ENCODE assay signal across 18 cellular contexts in the genomic region with DNA sequence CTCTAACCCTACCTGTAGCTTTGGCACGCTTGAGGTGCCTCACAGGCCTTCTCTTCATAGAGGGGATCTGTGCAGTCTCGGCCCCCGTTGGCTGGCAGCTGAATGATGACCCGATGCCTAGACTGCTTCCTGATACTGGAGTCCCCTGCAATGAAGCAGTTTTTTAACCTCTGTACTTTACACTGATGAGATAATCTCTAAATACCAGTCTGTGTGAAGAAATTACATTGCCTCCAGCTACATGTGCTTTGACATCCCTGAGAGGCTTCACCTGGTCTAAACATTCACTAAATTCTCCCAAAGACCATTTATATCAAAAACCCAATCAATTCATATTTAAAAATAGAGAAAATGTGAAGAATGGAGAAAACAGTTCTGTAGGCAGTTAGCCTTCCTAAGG.
DNase-seq lines count a peak whose midpoint lies in the region; ATAC-seq, FAIRE-seq and TF ChIP-seq lines count a peak whose summit lies in the region.
"Had no signal": no experiment of that assay in that cellular context is flagged by ENCODE, and none has a peak within 500 bp of the region (broad histone marks: within the 10 kb centered on the region; RNA-seq: fewer than 3 reads in every experiment).

No MANE protein-coding gene starts in this region.

- no peak for TF ChIP-seq EP300 in H1 (IDR thresholded peaks at IDR 0.05; ENCODE audit: borderline replicate concordance in 1 of 2, low read depth in 2 of 2, low read length in 2 of 2)
- no peak for TF ChIP-seq EP300 in transverse colon (IDR thresholded peaks at IDR 0.05; ENCODE audit: low read depth)

- no peak overlapping the region for H2BK12ac ChIP-seq in H1 (ENCODE audit: low read depth, low read length)

- TF ChIP-seq POLR2A in H1 (IDR thresholded peaks at IDR 0.05; ENCODE audit: control extremely low read depth in 1 of 2, low read depth in 2 of 2, low read length in 2 of 2) (no peak), right lobe of liver (IDR thresholded peaks at IDR 0.05) (no peak), spleen (IDR thresholded peaks at IDR 0.05) (no peak), transverse colon (IDR thresholded peaks at IDR 0.05) (no peak)

- TF ChIP-seq RAD21 in H1 (IDR thresholded peaks at IDR 0.05 in 1 of 2, conservative IDR thresholded peaks at IDR 0.05 in 1 of 2; ENCODE audit: low read depth in 2 of 2, low read length in 2 of 2), result no peak

- H3K4me2 ChIP-seq in Loucy (ENCODE audit: low read depth, low read length, poor library complexity, severe bottlenecking) (no peak overlapping the region), H1 (ENCODE audit: insufficient read depth in 1 of 2, low read depth in 2 of 2, low read length in 2 of 2) (no peak overlapping the region)
- H3K4me2 ChIP-seq: BLaER1 treated with 17β-estradiol and CSF1 and Interleukin-3, amounts not matched to agents 10 nM and 100 nM had no signal

- H3K4me1 ChIP-seq in Loucy (ENCODE audit: insufficient read depth, low read length, poor library complexity, severe bottlenecking), result peaks cover 26% of the 10 kb centered on the region
- no peaks in the 10 kb centered on the region for H3K4me1 ChIP-seq in H1 (replicated peaks in 1 of 4; ENCODE audit: control insufficient read depth in 3 of 4, insufficient read depth in 4 of 4, low read length in 3 of 4)
- H3K4me1 ChIP-seq in right lobe of liver, result no peaks in the 10 kb centered on the region
- H3K4me1 ChIP-seq in spleen, result no peaks in the 10 kb centered on the region
- no peaks in the 10 kb centered on the region for H3K4me1 ChIP-seq in transverse colon

- H3K79me2 ChIP-seq in Loucy (ENCODE audit: insufficient read depth, low read length) (no peaks in the 10 kb centered on the region), H1 (ENCODE audit: control insufficient read depth in 1 of 2, insufficient read depth in 2 of 2, low read length in 2 of 2) (no peaks in the 10 kb centered on the region)

- H3K9me3 ChIP-seq in Loucy (ENCODE audit: insufficient read depth, low read depth, low read length), result no peaks in the 10 kb centered on the region
- H3K9me3 ChIP-seq in H1 (ENCODE audit: insufficient read depth in 2 of 2, low read depth in 1 of 2, low read length in 1 of 2), result no peaks in the 10 kb centered on the region
- no peaks in the 10 kb centered on the region for H3K9me3 ChIP-seq in right lobe of liver
- H3K9me3 ChIP-seq in spleen, result no peaks in the 10 kb centered on the region
- H3K9me3 ChIP-seq in transverse colon, result no peaks in the 10 kb centered on the region
- H3K9me3 ChIP-seq: BE2C; BLaER1 treated with 17β-estradiol and CSF1 and Interleukin-3, amounts not matched to agents 10 nM and 100 nM had no signal

- no peaks in the 10 kb centered on the region for H3K9me2 ChIP-seq in Loucy (replicated peaks; ENCODE audit: low read depth, low read length)

- H3K27me3 ChIP-seq in Loucy (ENCODE audit: insufficient read depth, low read length, poor library complexity, severe bottlenecking) (no peaks in the 10 kb centered on the region), H1 (replicated peaks in 1 of 4; ENCODE audit: control insufficient read depth in 3 of 4, extremely low read depth in 1 of 4, insufficient read depth in 3 of 4, low read length in 3 of 4) (no peaks in the 10 kb centered on the region), right lobe of liver (no peaks in the 10 kb centered on the region), spleen (replicated peaks in 1 of 7) (no peaks in the 10 kb centered on the region), transverse colon (no peaks in the 10 kb centered on the region)
- H3K27me3 ChIP-seq: BE2C; BLaER1 treated with 17β-estradiol and CSF1 and Interleukin-3, amounts not matched to agents 10 nM and 100 nM had no signal

- POLR2A ChIA-PET in H1 (lab: Charles Lee; ENCODE audit: partially characterized antibody), result no interaction called here

- no peak overlapping the region for H4K5ac ChIP-seq in H1 (ENCODE audit: insufficient read length, low read depth, low read length)

- no peak overlapping the region for H3K56ac ChIP-seq in H1 (replicated peaks; ENCODE audit: insufficient read length, low read depth, low read length)

- peak overlapping the region; percentile 79; the same call in 1 of the 2 replicates for H4K8ac ChIP-seq in H1 (ENCODE audit: extremely low read depth, insufficient read depth, low read length)

- no peak overlapping the region for H3K18ac ChIP-seq in H1 (ENCODE audit: extremely low read depth, low read length)

- no peak overlapping the region for H2AK5ac ChIP-seq in H1 (ENCODE audit: low read depth, low read length)

- no peak overlapping the region for H2BK20ac ChIP-seq in H1 (ENCODE audit: low read length)

- H3K27ac ChIP-seq in H1 (ENCODE audit: low read depth, low read length) (no peak overlapping the region), right lobe of liver (no peak overlapping the region), spleen (no peak overlapping the region), transverse colon (no peak overlapping the region)
- H3K27ac ChIP-seq: BLaER1 treated with 17β-estradiol and CSF1 and Interleukin-3, amounts not matched to agents 10 nM and 100 nM had no signal

- H4K20me1 ChIP-seq in Loucy (ENCODE audit: insufficient read depth, low read length, poor library complexity, severe bottlenecking), result no peaks in the 10 kb centered on the region
- no peaks in the 10 kb centered on the region for H4K20me1 ChIP-seq in H1 (replicated peaks in 1 of 2; ENCODE audit: control insufficient read depth in 1 of 2, insufficient read depth in 2 of 2, low read length in 2 of 2)
- H4K20me1 ChIP-seq: BLaER1 treated with 17β-estradiol and CSF1 and Interleukin-3, amounts not matched to agents 10 nM and 100 nM had no signal

- intact Hi-C loops in right lobe of liver (cut with DNase I), result no loop called here
- intact Hi-C loops in spleen (cut with DNase I; ENCODE audit: low total_unique reads), result no loop called here
- intact Hi-C loops in transverse colon (cut with DNase I; ENCODE audit: low total_unique reads), result no loop called here

- no peak overlapping the region for H2BK5ac ChIP-seq in H1 (ENCODE audit: low read depth, low read length)

- no peak overlapping the region for H3K4ac ChIP-seq in H1 (replicated peaks; ENCODE audit: insufficient read length, low read depth, low read length)

- H2BK120ac ChIP-seq in H1 (replicated peaks; ENCODE audit: low read depth, low read length), result no peak overlapping the region

- no peaks in the 10 kb centered on the region for H3F3A ChIP-seq in Loucy (ENCODE audit: low read depth)

- H2AFZ ChIP-seq in Loucy (ENCODE audit: low read length), result peak overlapping the region; percentile 14; the same call in 1 of the 2 replicates
- 0 out of 2 replicates have a peak overlapping the region, but pooled peaks have one; percentile 48 for H2AFZ ChIP-seq in H1 (ENCODE audit: low read length)

- CTCF ChIA-PET in H1 (lab: Charles Lee; ENCODE audit: partially characterized antibody), result interaction anchor here (1.1 kb wide), 2 partner anchors 10 to 82 kb away, joined by 4 to 5 read pairs; no protein-coding TSS in a partner anchor

- H2BK15ac ChIP-seq in H1 (ENCODE audit: low read length), result no peak overlapping the region

- H3K4me3 ChIP-seq in Loucy (ENCODE audit: low read length, poor library complexity, severe bottlenecking), result no peak overlapping the region
- H3K4me3 ChIP-seq in H1 (ENCODE audit: extremely low read depth in 1 of 4, insufficient read depth in 2 of 4, low read depth in 3 of 4, low read length in 4 of 4), result no peak overlapping the region
- no peak overlapping the region for H3K4me3 ChIP-seq in right lobe of liver
- H3K4me3 ChIP-seq in spleen, result no peak overlapping the region
- no peak overlapping the region for H3K4me3 ChIP-seq in transverse colon
- H3K4me3 ChIP-seq: BLaER1 treated with 17β-estradiol and CSF1 and Interleukin-3, amounts not matched to agents 10 nM and 100 nM had no signal

- H3K23me2 ChIP-seq in H1 (ENCODE audit: low read depth, low read length), result no peaks in the 10 kb centered on the region; the same call in 1 of the 2 replicates

- no peak overlapping the region for H3K14ac ChIP-seq in H1 (ENCODE audit: insufficient read length)

- ATAC-seq in right lobe of liver, result peak in 3 of 4 donors; percentile 73 to 96 (median 79)
- ATAC-seq in HG03342 (IDR thresholded peaks at IDR 0.05; ENCODE audit: unreplicated experiment), result no peak

- no peak overlapping the region for H3K23ac ChIP-seq in H1 (ENCODE audit: insufficient read length)

- in situ Hi-C loops in transverse colon (cut with MboI; ENCODE audit: low pct_ligation_motif_present in 1 of 4, low pct_unique_long_range_greater_than_20kb in 1 of 4, low sequenced_read_pairs in 3 of 4), result no loop called here

- H3K36me3 ChIP-seq in Loucy (ENCODE audit: insufficient read depth, low read length), result no peaks in the 10 kb centered on the region
- H3K36me3 ChIP-seq in H1 (ENCODE audit: control insufficient read depth in 2 of 4, insufficient read depth in 4 of 4, low read length in 3 of 4), result no peaks in the 10 kb centered on the region
- H3K36me3 ChIP-seq in right lobe of liver, result no peaks in the 10 kb centered on the region
- no peaks in the 10 kb centered on the region for H3K36me3 ChIP-seq in spleen
- H3K36me3 ChIP-seq in transverse colon, result no peaks in the 10 kb centered on the region
- H3K36me3 ChIP-seq: BLaER1 treated with 17β-estradiol and CSF1 and Interleukin-3, amounts not matched to agents 10 nM and 100 nM had no signal

- H3K79me1 ChIP-seq in H1 (ENCODE audit: low read depth, low read length), result no peaks in the 10 kb centered on the region

- WGBS in H1 (ENCODE audit: extremely low coverage in 1 of 2, insufficient coverage in 1 of 2, insufficient read length in 1 of 2, insufficient replicate concordance in 2 of 2, low coverage in 1 of 2, low lambda C conversion rate in 2 of 2, missing lambda C conversion rate in 1 of 2), 2 experiments, result 90% methylated on average over 4 of the region's 4 CpGs; no CpG with 5 or more reads in 1 of the 2 experiments
- 30% methylated on average over 4 of the region's 4 CpGs for WGBS in right lobe of liver (ENCODE audit: insufficient coverage, low coverage, low lambda C conversion rate, missing lambda C conversion rate)
- 89 to 95% (median 91%) methylated on average over 4 of the region's 4 CpGs for WGBS in spleen, 5 donors
- WGBS in transverse colon (ENCODE audit: low coverage in 1 of 2), 2 donors, result 77% methylated on average over 4 of the region's 4 CpGs; no CpG with 5 or more reads in 1 of the 2 donors

- no peak for FAIRE-seq in H1 (lab: Jason Lieb, UNC)
- FAIRE-seq: G401.6, GM12892 had no signal

- DNase-seq in H1 (ENCODE audit: low read depth in 1 of 2, low spot score in 2 of 2) (no peak), right lobe of liver (peak in 1 of 3 donors; percentile 24), spleen (peak; percentile 53), anterior cingulate cortex (lab: John Stamatoyannopoulos, UW) (no peak), transverse colon (no peak)
- DNase-seq: AML-193; BE2C; CD4-positive, alpha-beta T cell; CD8-positive, alpha-beta memory T cell; DND-41; GOT3; H7; HCEC 1CT had no signal

- no peak for TF ChIP-seq CTCF in Loucy (conservative IDR thresholded peaks at IDR 0.05; ENCODE audit: low read length)
- TF ChIP-seq CTCF in H1 (IDR thresholded peaks at IDR 0.05; ENCODE audit: control extremely low read depth in 1 of 3, insufficient read depth in 1 of 3, low read depth in 1 of 3, low read length in 3 of 3), result no peak
- TF ChIP-seq CTCF in right lobe of liver (IDR thresholded peaks at IDR 0.05), result no peak
- no peak for TF ChIP-seq CTCF in spleen (IDR thresholded peaks at IDR 0.05 in 8 of 11, conservative IDR thresholded peaks at IDR 0.05 in 3 of 11)
- no peak for TF ChIP-seq CTCF in transverse colon (IDR thresholded peaks at IDR 0.05)

- H4K91ac ChIP-seq in H1 (replicated peaks; ENCODE audit: insufficient read length, low read length), result no peak overlapping the region

- H3K9ac ChIP-seq in Loucy (ENCODE audit: low read depth, low read length, poor library complexity, severe bottlenecking) (no peak overlapping the region), H1 (replicated peaks in 1 of 4; ENCODE audit: extremely low read depth in 1 of 4, low read depth in 3 of 4, low read length in 3 of 4) (no peak overlapping the region)
- H3K9ac ChIP-seq: BLaER1 treated with 17β-estradiol and CSF1 and Interleukin-3, amounts not matched to agents 10 nM and 100 nM had no signal
